ENCODE assay signal across 8 cellular contexts in genomic region chr2:222052934-222053367, GRCh38.
A peak's percentile ranks its signal among the peaks of the same experiment; 100 is the strongest.
DNase-seq lines count a peak whose midpoint lies in the region; ATAC-seq, FAIRE-seq and TF ChIP-seq lines count a peak whose summit lies in the region.

No MANE protein-coding gene starts in this region.

- TF ChIP-seq CTCF in Caco-2 (IDR thresholded peaks at IDR 0.05; ENCODE audit: insufficient read depth in 1 of 2, low read depth in 1 of 2, low read length in 1 of 2, severe bottlenecking in 1 of 2, unreplicated experiment in 1 of 2) (peak; percentile 59 to 69), fibroblast of pulmonary artery (IDR thresholded peaks at IDR 0.05; ENCODE audit: low read length, missing control alignments) (peak; percentile 11)

- DNase-seq in Caco-2: peak in 1 of 2 experiments; percentile 45
- DNase-seq in NCI-H146 (lab: John Stamatoyannopoulos, UW): peak; percentile 67
- DNase-seq in fibroblast of pulmonary artery (ENCODE audit: low read depth): no peak
- no peak for DNase-seq in stimulated activated naive CD4-positive, alpha-beta T cell (lab: John Stamatoyannopoulos, UW)
- DNase-seq in small intestine: no peak
- DNase-seq in activated CD4-positive, alpha-beta T cell treated with anti-CD3 and anti-CD28 coated beads for 4 hours: no peak

- H3K9me3 ChIP-seq in Caco-2 (no peaks in the 10 kb centered on the region), small intestine (ENCODE audit: control insufficient read depth, low read depth) (no peaks in the 10 kb centered on the region)

- no peaks in the 10 kb centered on the region for H3K4me1 Mint-ChIP-seq in Caco-2 (ENCODE audit: low read depth, unreplicated experiment)

- no peak for FAIRE-seq in small intestine (lab: Jason Lieb, UNC)

- whole genome bisulfite sequencing in small intestine, 3 donors: 1 to 4% (median 4%) methylated on average over 9 of the region's 9 CpGs

- H3K4me3 Mint-ChIP-seq in Caco-2 (ENCODE audit: unreplicated experiment): no peak overlapping the region

- H3K27ac Mint-ChIP-seq in Caco-2 (ENCODE audit: unreplicated experiment): no peak overlapping the region

- H3K4me3 ChIP-seq in Caco-2 (ENCODE audit: low read depth, low read length) (no peak overlapping the region), fibroblast of pulmonary artery (replicated peaks; ENCODE audit: low read depth, low read length) (no peak overlapping the region), small intestine (ENCODE audit: low read depth in 1 of 2, low read length in 2 of 2) (no peak overlapping the region)

- POLR2A ChIA-PET in Caco-2 (lab: Charles Lee): no interaction called here

- H3K36me3 Mint-ChIP-seq in Caco-2 (ENCODE audit: insufficient read depth, unreplicated experiment): no peaks in the 10 kb centered on the region

- H3K4me1 ChIP-seq in Caco-2 (peaks cover 3% of the 10 kb centered on the region; the same call in 1 of the 2 replicates), small intestine (ENCODE audit: control insufficient read depth in 2 of 2, insufficient read depth in 1 of 2, low read depth in 1 of 2, low read length in 1 of 2) (no peaks in the 10 kb centered on the region)

- no peaks in the 10 kb centered on the region for H3K27me3 ChIP-seq in Caco-2 (replicated peaks; ENCODE audit: control insufficient read depth, insufficient read depth, low read length)
- peaks cover 4 to 5% of the 10 kb centered on the region in 2 donors for H3K27me3 ChIP-seq in small intestine (ENCODE audit: control insufficient read depth in 2 of 2, insufficient read depth in 2 of 2, low read length in 2 of 2)

- intact Hi-C loops in Caco-2 (cut with micrococcal nuclease; ENCODE audit: unreplicated experiment): no loop called here

- BruUV-seq in Caco-2 (replicated peaks; lab: Mats Ljungman, UMichigan): no TSS peak

- no peaks in the 10 kb centered on the region for H3K9me3 Mint-ChIP-seq in Caco-2 (ENCODE audit: unreplicated experiment)

- H3K27me3 Mint-ChIP-seq in Caco-2 (ENCODE audit: insufficient read depth, unreplicated experiment): peaks cover 20% of the 10 kb centered on the region

- no peaks in the 10 kb centered on the region for H3K36me3 ChIP-seq in Caco-2 (ENCODE audit: control insufficient read depth, insufficient read depth, low read length)
- no peaks in the 10 kb centered on the region for H3K36me3 ChIP-seq in small intestine (ENCODE audit: control insufficient read depth in 2 of 2, insufficient read depth in 2 of 2, low read length in 2 of 2)

- CTCF ChIA-PET in Caco-2 (lab: Charles Lee): interaction anchor here (0.9 to 1.4 kb wide), 2 partner anchors 10 to 14 kb away, joined by 3 to 4 read pairs; no protein-coding TSS in a partner anchor

- no peak overlapping the region for H3K27ac ChIP-seq in small intestine (ENCODE audit: low read depth in 1 of 2, low read length in 1 of 2)

- ATAC-seq in GM21367 (IDR thresholded peaks at IDR 0.05; ENCODE audit: unreplicated experiment) (peak; percentile 51), GM18517 (IDR thresholded peaks at IDR 0.05; ENCODE audit: unreplicated experiment) (no peak)
